Comparison of ENCODE assay signal across 9 cellular contexts in the genomic region with DNA sequence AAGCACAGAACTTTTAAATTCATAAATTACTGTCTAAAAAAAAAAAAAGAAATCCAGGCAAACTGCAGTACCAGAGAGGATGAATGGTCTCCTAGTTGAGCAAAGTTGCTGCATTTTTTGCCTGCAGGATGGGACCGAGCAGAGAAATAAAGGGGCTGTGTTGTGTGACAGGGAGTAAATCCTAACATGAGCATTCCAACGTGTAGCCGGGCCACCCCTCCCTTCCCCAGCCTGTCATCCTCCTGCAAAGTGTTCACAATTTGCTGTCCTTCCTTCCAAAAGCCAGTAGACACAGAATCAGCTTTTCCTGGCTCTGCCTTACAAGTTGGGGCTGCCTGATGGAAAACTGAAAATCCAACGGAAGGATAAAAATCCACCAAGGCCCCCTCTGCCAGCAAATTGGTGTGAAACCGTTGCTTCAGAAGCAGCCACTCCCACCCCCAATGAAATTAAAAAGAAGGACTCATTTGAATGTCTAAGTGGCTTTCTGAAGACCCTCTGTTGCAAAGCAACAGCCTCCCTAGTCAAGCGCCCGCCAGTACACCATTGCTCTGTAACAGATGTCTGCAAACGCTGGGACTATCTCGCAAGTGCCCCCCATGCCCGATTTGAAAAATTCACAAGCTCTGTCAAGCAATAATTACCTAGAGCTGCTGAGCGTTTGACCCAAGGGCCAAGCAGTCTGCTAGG. TPM values are rescaled to one million over a fixed set of nuclear protein-coding genes. Genes with fewer than 3 reads are reported as not detected.
DNase-seq lines count a peak whose midpoint lies in the region; ATAC-seq and TF ChIP-seq lines count a peak whose summit lies in the region.
"Had no signal": no experiment of that assay in that cellular context is flagged by ENCODE, and none has a peak within 500 bp of the region (broad histone marks: within the 10 kb centered on the region; RNA-seq: fewer than 3 reads in every experiment).

No MANE protein-coding gene starts in this region.

- no peak overlapping the region for H3K27ac ChIP-seq in parathyroid adenoma

- peak overlapping the region; percentile 63 for H3K4me3 ChIP-seq in parathyroid adenoma (ENCODE audit: low read depth, low read length)

- peaks cover 15% of the 10 kb centered on the region for H3K4me1 ChIP-seq in ES-I3 (ENCODE audit: insufficient read depth, low read length)
- no peaks in the 10 kb centered on the region for H3K4me1 ChIP-seq in parathyroid adenoma

- ATAC-seq in HG02884 (IDR thresholded peaks at IDR 0.05; ENCODE audit: unreplicated experiment) (no peak), HG02852 (IDR thresholded peaks at IDR 0.05; ENCODE audit: unreplicated experiment) (no peak)

- H3K9me3 ChIP-seq in ES-I3 (ENCODE audit: control insufficient read depth, insufficient read depth, low read length): no peaks in the 10 kb centered on the region
- no peaks in the 10 kb centered on the region for H3K9me3 ChIP-seq in parathyroid adenoma (ENCODE audit: control insufficient read depth, low read length)

- no peak overlapping the region for H3K27ac Mint-ChIP-seq in glutamatergic neuron (ENCODE audit: unreplicated experiment)

- peaks cover 2% of the 10 kb centered on the region for H3K9me3 Mint-ChIP-seq in glutamatergic neuron (ENCODE audit: unreplicated experiment)

- peaks cover 2% of the 10 kb centered on the region for H3K27me3 Mint-ChIP-seq in glutamatergic neuron (ENCODE audit: unreplicated experiment)

- H3K36me3 ChIP-seq in ES-I3 (ENCODE audit: insufficient read depth, low read length) (no peaks in the 10 kb centered on the region), parathyroid adenoma (ENCODE audit: control insufficient read depth, insufficient read depth, low read length) (no peaks in the 10 kb centered on the region)

- H3K9ac ChIP-seq in ES-I3 (ENCODE audit: low read depth, low read length) (peak overlapping the region; percentile 61; the same call in 1 of the 2 replicates), parathyroid adenoma (no peak overlapping the region)

- DNase-seq in SK-MEL-5 (ENCODE audit: low read depth, low spot score) (peak; percentile 14), glutamatergic neuron (no peak), DMS53 treated with DMSO at 0.1 percent for 48 hours (lab: John Stamatoyannopoulos, UW; ENCODE audit: unreplicated experiment) (no peak), DMS114 treated with DMSO at 0.1 percent for 48 hours (lab: John Stamatoyannopoulos, UW; ENCODE audit: unreplicated experiment) (no peak)
- DNase-seq: NCI-H1436 treated with DMSO at 0.1 percent for 48 hours had no signal

- TF ChIP-seq CTCF in glutamatergic neuron (IDR thresholded peaks at IDR 0.05; ENCODE audit: partially characterized antibody, unreplicated experiment) (no peak), parathyroid adenoma (IDR thresholded peaks at IDR 0.05) (no peak)

- H3K36me3 Mint-ChIP-seq in glutamatergic neuron (ENCODE audit: unreplicated experiment): no peaks in the 10 kb centered on the region

- no peaks in the 10 kb centered on the region for H3K27me3 ChIP-seq in parathyroid adenoma (ENCODE audit: control insufficient read depth, insufficient read depth, low read length)

- in situ Hi-C loops in SK-MEL-5 (cut with HindIII; ENCODE audit: low pct_unique_long_range_greater_than_20kb, low sequenced_read_pairs): no loop called here

- H3K4me3 Mint-ChIP-seq in glutamatergic neuron (ENCODE audit: unreplicated experiment): peak overlapping the region; percentile 84

- peaks cover 30% of the 10 kb centered on the region for H3K4me1 Mint-ChIP-seq in glutamatergic neuron (ENCODE audit: low read depth, unreplicated experiment)

- no peaks in the 10 kb centered on the region for H3K79me2 ChIP-seq in parathyroid adenoma

- H2AFZ ChIP-seq in parathyroid adenoma: peak overlapping the region; percentile 72

- H3K4me2 ChIP-seq in parathyroid adenoma (ENCODE audit: low read length): peak overlapping the region; percentile 87

RNA-seq across cellular contexts. Expression of gene FRMD4B, which starts 0.7 kb away (rescaled TPM):
- total RNA-seq in SK-MEL-5 (2014; rRNA removed; shearing (Covaris generic)): 31.4 and 36.7 TPM in 2 replicates
- 23.8 and 23.9 TPM in 2 replicates for polyA plus RNA-seq in SK-MEL-5 (2015; cell fraction: cytosol; rRNA removed)
- polyA plus RNA-seq in SK-MEL-5 (2015; cell fraction: nucleus; rRNA removed): 26.2 and 34.6 TPM in 2 replicates
- total RNA-seq in glutamatergic neuron (ENCODE audit: unreplicated experiment): 3.9 TPM
